Comparison of ENCODE assay signal across 13 cellular contexts in genomic region chr2:231308631-231309414, GRCh38.
DNase-seq lines count a peak whose midpoint lies in the region; ATAC-seq and TF ChIP-seq lines count a peak whose summit lies in the region.
"Had no signal": no experiment of that assay in that cellular context is flagged by ENCODE, and none has a peak within 500 bp of the region (broad histone marks: within the 10 kb centered on the region; RNA-seq: fewer than 3 reads in every experiment).

No MANE protein-coding gene starts in this region.

- no peak for TF ChIP-seq CTCF in right atrium auricular region (IDR thresholded peaks at IDR 0.05)
- no peak for TF ChIP-seq CTCF in astrocyte of the cerebellum (IDR thresholded peaks at IDR 0.05; ENCODE audit: low read depth, low read length, missing control alignments)

- H3K4me3 ChIP-seq in right atrium auricular region (no peak overlapping the region), right cardiac atrium (ENCODE audit: low read length) (no peak overlapping the region), astrocyte of the cerebellum (ENCODE audit: low read depth, low read length) (no peak overlapping the region)

- DNase-seq in right atrium auricular region (ENCODE audit: low spot score) = peak; percentile 42
- DNase-seq in right cardiac atrium = no peak
- peak; percentile 42 for DNase-seq in astrocyte of the cerebellum (ENCODE audit: low read depth)
- DNase-seq in iris pigment epithelial cell (ENCODE audit: low read depth) = peak; percentile 70
- DNase-seq in NCI-H524 (lab: John Stamatoyannopoulos, UW) = no peak
- DNase-seq in activated CD4-positive, alpha-beta T cell treated with anti-CD3 and anti-CD28 coated beads for 4 hours = no peak
- DNase-seq in NCI-H82 treated with DMSO at 0.1 percent for 48 hours (lab: John Stamatoyannopoulos, UW; ENCODE audit: unreplicated experiment) = no peak
- DNase-seq in NCI-H446 treated with DMSO at 0.1 percent for 48 hours (lab: John Stamatoyannopoulos, UW) = no peak
- DNase-seq: AML-193, left colon, NCI-H2081 treated with DMSO at 0.1 percent for 48 hours had no signal

- ATAC-seq in right cardiac atrium = no peak
- ATAC-seq: left colon, WTC11 had no signal

- in situ Hi-C loops in astrocyte of the cerebellum (cut with HindIII; ENCODE audit: low sequenced_read_pairs) = no loop called here

- H3K27ac ChIP-seq in right atrium auricular region (no peak overlapping the region), right cardiac atrium (ENCODE audit: low read length) (no peak overlapping the region)
- H3K27ac ChIP-seq: neutrophil had no signal

- H3K9me3 ChIP-seq in right atrium auricular region (no peaks in the 10 kb centered on the region), right cardiac atrium (ENCODE audit: control insufficient read depth, low read length) (no peaks in the 10 kb centered on the region)
- H3K9me3 ChIP-seq: neutrophil had no signal

- H3K27me3 ChIP-seq in right atrium auricular region (no peaks in the 10 kb centered on the region), right cardiac atrium (ENCODE audit: control insufficient read depth, insufficient read depth) (no peaks in the 10 kb centered on the region)
- H3K27me3 ChIP-seq: neutrophil had no signal

- no peaks in the 10 kb centered on the region for H3K36me3 ChIP-seq in right atrium auricular region
- H3K36me3 ChIP-seq: neutrophil had no signal

- 92% methylated on average over 16 of the region's 16 CpGs for WGBS in right cardiac atrium

- no peaks in the 10 kb centered on the region for H3K4me1 ChIP-seq in right atrium auricular region
- no peaks in the 10 kb centered on the region for H3K4me1 ChIP-seq in right cardiac atrium (ENCODE audit: control insufficient read depth, insufficient read depth, low read length)

- intact Hi-C loops in right cardiac atrium (cut with DNase I) = no loop called here

Comparison
In these comparisons a context has a peak if more than half of its experiments do, and no peak if none do; other contexts are left out.
1. DNase-seq: peak in right atrium auricular region (single experiment), astrocyte of the cerebellum (single experiment) and iris pigment epithelial cell (single experiment); none in right cardiac atrium (0 of 3), NCI-H524 (0 of 2), activated CD4-positive, alpha-beta T cell treated with anti-CD3 and anti-CD28 coated beads for 4 hours (0 of 2), NCI-H82 treated with DMSO at 0.1 percent for 48 hours (single experiment) and NCI-H446 treated with DMSO at 0.1 percent for 48 hours (single experiment).